Comparison of ENCODE assay signal across 8 cellular contexts in the genomic region with DNA sequence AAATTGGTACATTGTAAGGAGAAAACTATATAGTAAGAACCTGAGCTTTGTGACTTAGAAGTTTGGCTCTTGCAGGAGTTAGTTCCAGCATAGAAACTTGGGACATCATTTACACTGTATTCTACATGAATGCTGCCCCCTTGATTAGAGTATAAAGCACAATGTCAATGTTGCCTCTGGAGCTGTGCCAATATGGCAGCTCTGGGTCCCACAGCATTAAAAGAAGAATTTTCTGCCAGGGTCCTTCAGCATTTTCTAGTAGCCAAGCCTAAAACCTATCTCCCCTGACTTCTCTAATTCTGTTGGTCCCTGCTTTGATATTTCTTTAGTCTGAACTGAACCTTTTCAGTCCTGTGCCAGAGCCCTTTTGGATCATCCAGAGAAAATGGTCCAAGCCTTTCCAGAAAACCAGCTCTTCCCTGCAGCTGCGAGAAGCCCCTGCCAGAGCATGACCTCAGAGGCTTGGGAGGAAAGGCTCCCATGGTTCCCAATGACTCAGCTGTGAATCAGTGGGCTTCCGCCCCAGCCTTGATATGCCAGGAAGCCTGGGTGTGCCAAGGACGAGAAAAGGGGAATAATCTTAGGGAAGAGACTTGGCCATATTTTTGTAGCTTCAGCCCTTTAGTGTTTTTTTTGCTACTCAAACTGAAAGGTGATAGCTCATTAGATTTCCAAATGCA. TPM values are rescaled to one million over a fixed set of nuclear protein-coding genes. Genes with fewer than 3 reads are reported as not detected.
DNase-seq lines count a peak whose midpoint lies in the region; ATAC-seq, FAIRE-seq and TF ChIP-seq lines count a peak whose summit lies in the region.

No MANE protein-coding gene starts in this region.

- WGBS in spleen, 5 donors = 59 to 88% (median 75%) methylated on average over 3 of the region's 3 CpGs

- peak overlapping the region; percentile 10 to 72 (median 48) for H3K27ac ChIP-seq in spleen

- peaks cover 0 to 7% (median 0%) of the 10 kb centered on the region in 6 donors for H3K4me1 ChIP-seq in spleen

- intact Hi-C loops in spleen (cut with DNase I; ENCODE audit: low total_unique reads) = no loop called here

- H3K36me3 ChIP-seq in spleen = no peaks in the 10 kb centered on the region

- DNase-seq in HCEC 1CT (peak; percentile 92), astrocyte of the cerebellum (ENCODE audit: low read depth) (peak; percentile 95), hepatic stellate cell (ENCODE audit: low spot score) (peak; percentile 77), spleen (no peak), NOMO-1 treated with DMSO at 0.1 percent for 48 hours (lab: John Stamatoyannopoulos, UW; ENCODE audit: unreplicated experiment) (no peak), D721Med (ENCODE audit: insufficient read length, low spot score) (no peak)
- no peak for DNase-seq in effector CD4-positive, alpha-beta T cell

- TF ChIP-seq POLR2A in spleen (IDR thresholded peaks at IDR 0.05) = no peak

- no peaks in the 10 kb centered on the region for H3K9me3 ChIP-seq in spleen

- H3K27me3 ChIP-seq in spleen (replicated peaks in 1 of 7) = no peaks in the 10 kb centered on the region

- in situ Hi-C loops in astrocyte of the cerebellum (cut with HindIII; ENCODE audit: low sequenced_read_pairs) = no loop called here

- FAIRE-seq in D721Med (lab: Jason Lieb, UNC) = no peak

- no peak for ATAC-seq in HG03039 (IDR thresholded peaks at IDR 0.05; ENCODE audit: unreplicated experiment)

- TF ChIP-seq CTCF in astrocyte of the cerebellum (IDR thresholded peaks at IDR 0.05; ENCODE audit: low read depth, low read length, missing control alignments) (no peak), spleen (IDR thresholded peaks at IDR 0.05 in 8 of 11, conservative IDR thresholded peaks at IDR 0.05 in 3 of 11) (no peak), D721Med (IDR thresholded peaks at IDR 0.05; ENCODE audit: insufficient read depth, missing control alignments) (no peak)

- H3K4me3 ChIP-seq in astrocyte of the cerebellum (ENCODE audit: low read depth, low read length) = no peak overlapping the region
- H3K4me3 ChIP-seq in spleen = no peak overlapping the region

RNA-seq across cellular contexts. Expression of a gene that starts 43.2 kb away (rescaled TPM):
- total RNA-seq in spleen = 1 to 10 TPM; 1.1 to 8.8 (median 3.2) TPM
- 1 to 10 TPM in 2 of 3 donors, under 1 TPM in 1; 0.62 to 1.7 (median 1.3) TPM for polyA plus RNA-seq in spleen

Comparison
In these comparisons a context has a peak if more than half of its experiments do, and no peak if none do; other contexts are left out.
1. DNase-seq: peak in HCEC 1CT (single experiment), astrocyte of the cerebellum (single experiment) and hepatic stellate cell (single experiment); none in spleen (single experiment), NOMO-1 treated with DMSO at 0.1 percent for 48 hours (single experiment), effector CD4-positive, alpha-beta T cell (single experiment) and D721Med (single experiment).